ENCODE assay signal across 12 cellular contexts in the genomic region with DNA sequence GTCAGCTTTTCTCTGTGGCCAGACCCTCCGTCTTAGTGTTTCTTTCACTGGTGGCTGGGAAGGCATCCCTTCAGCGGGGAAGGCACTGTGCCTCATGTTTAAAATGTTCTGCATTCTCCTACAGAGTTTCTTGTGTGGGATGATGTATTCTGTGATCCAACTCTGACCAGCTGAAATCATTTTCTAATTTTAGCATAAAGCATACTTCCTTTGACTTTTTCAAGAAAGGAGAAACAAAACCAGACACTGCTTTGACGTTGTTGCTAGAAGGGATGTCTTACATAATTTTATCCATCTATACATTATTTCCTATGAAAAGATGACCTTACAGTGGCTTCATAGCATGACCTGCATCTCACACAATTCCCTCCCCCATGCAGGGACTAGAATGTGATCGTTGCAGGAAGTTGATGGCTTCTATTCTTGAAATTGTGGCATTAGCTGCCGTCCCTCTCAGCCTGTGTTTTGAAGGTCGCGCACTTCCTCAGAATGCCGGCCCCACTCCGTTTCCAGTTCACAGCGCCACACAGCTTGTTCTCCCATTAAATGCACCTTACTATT. TPM values are rescaled to one million over a fixed set of nuclear protein-coding genes. Genes with fewer than 3 reads are reported as not detected.
DNase-seq lines count a peak whose midpoint lies in the region; ATAC-seq and TF ChIP-seq lines count a peak whose summit lies in the region.
"Had no signal": no experiment of that assay in that cellular context is flagged by ENCODE, and none has a peak within 500 bp of the region (broad histone marks: within the 10 kb centered on the region; RNA-seq: fewer than 3 reads in every experiment).

No MANE protein-coding gene starts in this region.

- H3K4me3 ChIP-seq in gastroesophageal sphincter = no peak overlapping the region
- H3K4me3 ChIP-seq in rectal smooth muscle tissue (ENCODE audit: low read length) = no peak overlapping the region
- no peak overlapping the region for H3K4me3 ChIP-seq in mammary epithelial cell (replicated peaks in 1 of 3; ENCODE audit: insufficient read depth in 1 of 3, low read depth in 2 of 3, low read length in 3 of 3)
- H3K4me3 ChIP-seq: SK-N-MC had no signal

- H3K9me3 ChIP-seq in gastroesophageal sphincter (no peaks in the 10 kb centered on the region), mammary epithelial cell (replicated peaks; ENCODE audit: insufficient read depth, low read length) (no peaks in the 10 kb centered on the region)

- peaks cover 87 to 97% of the 10 kb centered on the region in 2 donors for H3K36me3 Mint-ChIP-seq in CD14-positive monocyte
- peaks cover 2 to 27% of the 10 kb centered on the region in 2 donors for H3K36me3 Mint-ChIP-seq in activated T-cell treated with anti-CD3 and anti-CD28 coated beads, Interleukin-2, amount 50 U/mL, for 72 hours (ENCODE audit: insufficient read depth in 2 of 2)

- H3K4me1 ChIP-seq in gastroesophageal sphincter (peaks cover 4 to 31% (median 9%) of the 10 kb centered on the region in 3 donors), rectal smooth muscle tissue (ENCODE audit: control insufficient read depth, insufficient read depth, low read length) (peaks cover 18% of the 10 kb centered on the region), mammary epithelial cell (ENCODE audit: insufficient read depth, low read length) (no peaks in the 10 kb centered on the region)

- TF ChIP-seq POLR2A in gastroesophageal sphincter (IDR thresholded peaks at IDR 0.05) = no peak

- intact Hi-C loops in CD14-positive monocyte (cut with micrococcal nuclease) = no loop called here
- intact Hi-C loops in mammary epithelial cell (cut with micrococcal nuclease) = no loop called here

- no peak for DNase-seq in CD14-positive monocyte (ENCODE audit: low spot score)
- peak; percentile 56 for DNase-seq in UCSD-AML1 (lab: John Stamatoyannopoulos, UW; ENCODE audit: unreplicated experiment)
- no peak for DNase-seq in cerebellum (ENCODE audit: low spot score)
- no peak for DNase-seq in OCI-M1 (lab: John Stamatoyannopoulos, UW)
- DNase-seq in activated T-cell treated with anti-CD3 and anti-CD28 coated beads, Interleukin-2, amount 50 U/mL, for 72 hours = no peak
- no peak for DNase-seq in mammary epithelial cell
- DNase-seq: activated effector memory CD4-positive, alpha-beta T cell treated with anti-CD3 and anti-CD28 coated beads, Interleukin-2, amount 50 U/mL, for 16 hours; DND-41 had no signal

- peaks cover 11% of the 10 kb centered on the region for H3K4me1 Mint-ChIP-seq in CD14-positive monocyte
- H3K4me1 Mint-ChIP-seq in activated T-cell treated with anti-CD3 and anti-CD28 coated beads, Interleukin-2, amount 50 U/mL, for 72 hours (ENCODE audit: low read depth) = peaks cover 6% of the 10 kb centered on the region

- H3K4me3 Mint-ChIP-seq in CD14-positive monocyte = no peak overlapping the region
- H3K4me3 Mint-ChIP-seq in activated T-cell treated with anti-CD3 and anti-CD28 coated beads, Interleukin-2, amount 50 U/mL, for 72 hours = no peak overlapping the region

- no peaks in the 10 kb centered on the region for H4K20me1 ChIP-seq in mammary epithelial cell (ENCODE audit: insufficient read depth, low read length)

- H2AFZ ChIP-seq in mammary epithelial cell (ENCODE audit: low read depth, low read length) = no peak overlapping the region

- dilution Hi-C loops in mammary epithelial cell (cut with HindIII; ENCODE audit: low sequenced_read_pairs) = no loop called here

- H3K9me3 Mint-ChIP-seq in CD14-positive monocyte = peaks cover 0 to 3% (median 0%) of the 10 kb centered on the region in 7 donors
- no peaks in the 10 kb centered on the region for H3K9me3 Mint-ChIP-seq in activated T-cell treated with anti-CD3 and anti-CD28 coated beads, Interleukin-2, amount 50 U/mL, for 72 hours

- TF ChIP-seq CTCF in CD14-positive monocyte (IDR thresholded peaks at IDR 0.05) = no peak
- peak in 1 of 4 experiments; percentile 16 for TF ChIP-seq CTCF in gastroesophageal sphincter (IDR thresholded peaks at IDR 0.05)
- no peak for TF ChIP-seq CTCF in mammary epithelial cell (conservative IDR thresholded peaks at IDR 0.05 in 1 of 2, IDR thresholded peaks at IDR 0.05 in 1 of 2; ENCODE audit: extremely low read depth in 1 of 2, insufficient read depth in 1 of 2, low read depth in 1 of 2, low read length in 2 of 2)

- CTCF ChIA-PET in mammary epithelial cell (lab: Charles Lee; ENCODE audit: low non-redundant PET) = no interaction called here

- no peaks in the 10 kb centered on the region for H3K79me2 ChIP-seq in mammary epithelial cell (ENCODE audit: insufficient read depth, low read length)

- no peak overlapping the region for H3K4me2 ChIP-seq in mammary epithelial cell (ENCODE audit: insufficient read depth, low read depth, low read length)

- in situ Hi-C loops in mammary epithelial cell (cut with MboI; ENCODE audit: low sequenced_read_pairs in 2 of 2) = no loop called here

- H3K27me3 ChIP-seq in gastroesophageal sphincter (no peaks in the 10 kb centered on the region), rectal smooth muscle tissue (ENCODE audit: control insufficient read depth, insufficient read depth, low read length) (no peaks in the 10 kb centered on the region), mammary epithelial cell (ENCODE audit: insufficient read depth, low read length) (no peaks in the 10 kb centered on the region)

- 12 to 17% methylated on average over 1 to 9 of the region's 10 CpGs for WGBS in gastroesophageal sphincter (ENCODE audit: low coverage in 1 of 2), 2 donors
- 69% methylated on average over 10 of the region's 10 CpGs for WGBS in mammary epithelial cell (ENCODE audit: low coverage, missing lambda C conversion rate)

- H3K27ac ChIP-seq in gastroesophageal sphincter (peak overlapping the region; percentile 44 to 79 (median 74)), rectal smooth muscle tissue (ENCODE audit: low read depth, low read length) (peak overlapping the region; percentile 90), mammary epithelial cell (ENCODE audit: insufficient read depth, low read depth, low read length) (no peak overlapping the region)
- H3K27ac ChIP-seq: SK-N-MC had no signal

- H3K36me3 ChIP-seq in gastroesophageal sphincter = peaks cover 0 to 81% of the 10 kb centered on the region in 2 donors
- H3K36me3 ChIP-seq in rectal smooth muscle tissue (ENCODE audit: control insufficient read depth, insufficient read depth, low read length) = peaks cover 32% of the 10 kb centered on the region
- peaks cover 20% of the 10 kb centered on the region for H3K36me3 ChIP-seq in mammary epithelial cell (ENCODE audit: insufficient read depth, low read length)

- H3K27me3 Mint-ChIP-seq in CD14-positive monocyte (ENCODE audit: low read depth in 3 of 3) = peaks cover 0 to 1% (median 0%) of the 10 kb centered on the region in 3 donors
- H3K27me3 Mint-ChIP-seq in activated T-cell treated with anti-CD3 and anti-CD28 coated beads, Interleukin-2, amount 50 U/mL, for 72 hours (ENCODE audit: low read depth) = no peaks in the 10 kb centered on the region

- ATAC-seq in gastroesophageal sphincter = peak; percentile 60
- no peak for ATAC-seq in activated T-cell treated with anti-CD3 and anti-CD28 coated beads, Interleukin-2, amount 50 U/mL, for 72 hours (replicated peaks in 1 of 2)

- no peak for TF ChIP-seq EP300 in gastroesophageal sphincter (IDR thresholded peaks at IDR 0.05)

- no peak overlapping the region for H3K9ac ChIP-seq in rectal smooth muscle tissue (ENCODE audit: low read length)
- no peak overlapping the region for H3K9ac ChIP-seq in mammary epithelial cell (ENCODE audit: insufficient read depth, low read length)

- BruUV-seq in mammary epithelial cell (replicated peaks; lab: Mats Ljungman, UMichigan) = no TSS peak

- peak overlapping the region in 6 of 7 donors; percentile 15 to 85 (median 49) for H3K27ac Mint-ChIP-seq in CD14-positive monocyte
- H3K27ac Mint-ChIP-seq in activated T-cell treated with anti-CD3 and anti-CD28 coated beads, Interleukin-2, amount 50 U/mL, for 72 hours = no peak overlapping the region

RNA-seq across cellular contexts. Expression of gene TEX29, which starts 38.6 kb away (rescaled TPM):
- polyA plus RNA-seq in CD14-positive monocyte (under 1 TPM in 1 of 2 donors, not detected in 1; 0.29 TPM), mammary epithelial cell (not detected)
- total RNA-seq in gastroesophageal sphincter (1 to 10 TPM in 1 of 4 donors, not detected in 3; 1.9 TPM), cerebellum (0.45 TPM), mammary epithelial cell (not detected)
- 1 to 10 TPM; 1.1 to 1.5 TPM for total RNA-seq in activated T-cell treated with anti-CD3 and anti-CD28 coated beads, Interleukin-2, amount 50 U/mL, for 72 hours
- polyA minus RNA-seq in mammary epithelial cell = not detected
- total RNA-seq: M059J had no signal
